In genomic region chr4:154126276-154126675, GRCh38 we compare ENCODE assay signal across 19 cellular contexts.
DNase-seq lines count a peak whose midpoint lies in the region; ATAC-seq and TF ChIP-seq lines count a peak whose summit lies in the region.
"Had no signal": no experiment of that assay in that cellular context is flagged by ENCODE, and none has a peak within 500 bp of the region (broad histone marks: within the 10 kb centered on the region; RNA-seq: fewer than 3 reads in every experiment).

No MANE protein-coding gene starts in this region.

- no peak overlapping the region for H3K9ac ChIP-seq in mammary epithelial cell (ENCODE audit: insufficient read depth, low read length)

- no peaks in the 10 kb centered on the region for H3K9me3 Mint-ChIP-seq in activated T-cell treated with anti-CD3 and anti-CD28 coated beads, Interleukin-2, amount 50 U/mL, for 4 hours

- no peaks in the 10 kb centered on the region for H3K4me1 Mint-ChIP-seq in activated T-cell treated with anti-CD3 and anti-CD28 coated beads, Interleukin-2, amount 50 U/mL, for 4 hours (ENCODE audit: low read depth)
- H3K4me1 Mint-ChIP-seq: B cell; CD4-positive, CD25-positive, alpha-beta regulatory T cell had no signal

- H3K79me2 ChIP-seq in mammary epithelial cell (ENCODE audit: insufficient read depth, low read length): no peaks in the 10 kb centered on the region

- no peaks in the 10 kb centered on the region for H3K27me3 ChIP-seq in mammary epithelial cell (ENCODE audit: insufficient read depth, low read length)

- no peak overlapping the region for H3K4me3 Mint-ChIP-seq in activated T-cell treated with anti-CD3 and anti-CD28 coated beads, Interleukin-2, amount 50 U/mL, for 4 hours
- H3K4me3 Mint-ChIP-seq: B cell; CD4-positive, CD25-positive, alpha-beta regulatory T cell had no signal

- peaks cover 18% of the 10 kb centered on the region for H3K27me3 Mint-ChIP-seq in activated T-cell treated with anti-CD3 and anti-CD28 coated beads, Interleukin-2, amount 50 U/mL, for 4 hours (ENCODE audit: low read depth)

- no peaks in the 10 kb centered on the region for H3K9me3 ChIP-seq in mammary epithelial cell (replicated peaks; ENCODE audit: insufficient read depth, low read length)

- BruUV-seq in mammary epithelial cell (replicated peaks; lab: Mats Ljungman, UMichigan): no TSS peak

- 53% methylated on average over 1 of the region's 1 CpG for WGBS in mammary epithelial cell (ENCODE audit: low coverage, missing lambda C conversion rate)

- H3K36me3 ChIP-seq in mammary epithelial cell (ENCODE audit: insufficient read depth, low read length): no peaks in the 10 kb centered on the region

- H3K36me3 Mint-ChIP-seq in activated T-cell treated with anti-CD3 and anti-CD28 coated beads, Interleukin-2, amount 50 U/mL, for 4 hours (ENCODE audit: insufficient read depth): no peaks in the 10 kb centered on the region
- H3K36me3 Mint-ChIP-seq: CD4-positive, CD25-positive, alpha-beta regulatory T cell had no signal

- CTCF ChIA-PET in mammary epithelial cell (lab: Charles Lee; ENCODE audit: low non-redundant PET): no interaction called here

- TF ChIP-seq CTCF in mammary epithelial cell (conservative IDR thresholded peaks at IDR 0.05 in 1 of 2, IDR thresholded peaks at IDR 0.05 in 1 of 2; ENCODE audit: extremely low read depth in 1 of 2, insufficient read depth in 1 of 2, low read depth in 1 of 2, low read length in 2 of 2) (no peak), foreskin fibroblast (IDR thresholded peaks at IDR 0.05; ENCODE audit: low read depth, low read length) (no peak)

- dilution Hi-C loops in mammary epithelial cell (cut with HindIII; ENCODE audit: low sequenced_read_pairs): no loop called here

- no peaks in the 10 kb centered on the region for H4K20me1 ChIP-seq in mammary epithelial cell (ENCODE audit: insufficient read depth, low read length)

- peaks cover 28% of the 10 kb centered on the region for H3K4me1 ChIP-seq in mammary epithelial cell (ENCODE audit: insufficient read depth, low read length)

- ATAC-seq in activated T-cell treated with anti-CD3 and anti-CD28 coated beads, Interleukin-2, amount 50 U/mL, for 4 hours: no peak

- no peak overlapping the region for H2AFZ ChIP-seq in mammary epithelial cell (ENCODE audit: low read depth, low read length)

- no peak overlapping the region for H3K4me3 ChIP-seq in mammary epithelial cell (replicated peaks in 1 of 3; ENCODE audit: insufficient read depth in 1 of 3, low read depth in 2 of 3, low read length in 3 of 3)
- no peak overlapping the region for H3K4me3 ChIP-seq in foreskin fibroblast (ENCODE audit: low read depth in 1 of 2, low read length in 2 of 2)

- no peak overlapping the region for H3K4me2 ChIP-seq in mammary epithelial cell (ENCODE audit: insufficient read depth, low read depth, low read length)

- in situ Hi-C loops in mammary epithelial cell (cut with MboI; ENCODE audit: low sequenced_read_pairs in 2 of 2): no loop called here

- intact Hi-C loops in mammary epithelial cell (cut with micrococcal nuclease): no loop called here

- DNase-seq in HT1080 (ENCODE audit: low read depth) (peak; percentile 78), mammary epithelial cell (peak; percentile 55), foreskin fibroblast (peak; percentile 6 to 38), T-helper 9 cell (no peak), caudate nucleus (lab: John Stamatoyannopoulos, UW) (no peak)
- DNase-seq in activated T-cell treated with anti-CD3 and anti-CD28 coated beads, Interleukin-2, amount 50 U/mL, for 4 hours: no peak
- no peak for DNase-seq in activated CD8-positive, alpha-beta memory T cell treated with anti-CD3 and anti-CD28 coated beads, Interleukin-2, amount 50 U/mL, for 4 hours
- DNase-seq: CD4-positive, CD25-positive, alpha-beta regulatory T cell; COR-L47; DMS 273 treated with DMSO at 0.1 percent for 48 hours; GDM1; KG1; NCI-H1417; NCI-H187; NCI-H2107; NCI-H510A; NCI-H774; Right ventricle myocardium superior had no signal

- H3K27ac ChIP-seq in mammary epithelial cell (ENCODE audit: insufficient read depth, low read depth, low read length) (no peak overlapping the region), caudate nucleus (ENCODE audit: low read depth, low read length) (no peak overlapping the region)

Comparison
In these comparisons a context has a peak if more than half of its experiments do, and no peak if none do; other contexts are left out.
1. DNase-seq: peak in HT1080 (single experiment), mammary epithelial cell (single experiment) and foreskin fibroblast (2 of 2); none in activated T-cell treated with anti-CD3 and anti-CD28 coated beads, Interleukin-2, amount 50 U/mL, for 4 hours (single experiment), T-helper 9 cell (single experiment), activated CD8-positive, alpha-beta memory T cell treated with anti-CD3 and anti-CD28 coated beads, Interleukin-2, amount 50 U/mL, for 4 hours (single experiment) and caudate nucleus (0 of 61).